In the genomic region with DNA sequence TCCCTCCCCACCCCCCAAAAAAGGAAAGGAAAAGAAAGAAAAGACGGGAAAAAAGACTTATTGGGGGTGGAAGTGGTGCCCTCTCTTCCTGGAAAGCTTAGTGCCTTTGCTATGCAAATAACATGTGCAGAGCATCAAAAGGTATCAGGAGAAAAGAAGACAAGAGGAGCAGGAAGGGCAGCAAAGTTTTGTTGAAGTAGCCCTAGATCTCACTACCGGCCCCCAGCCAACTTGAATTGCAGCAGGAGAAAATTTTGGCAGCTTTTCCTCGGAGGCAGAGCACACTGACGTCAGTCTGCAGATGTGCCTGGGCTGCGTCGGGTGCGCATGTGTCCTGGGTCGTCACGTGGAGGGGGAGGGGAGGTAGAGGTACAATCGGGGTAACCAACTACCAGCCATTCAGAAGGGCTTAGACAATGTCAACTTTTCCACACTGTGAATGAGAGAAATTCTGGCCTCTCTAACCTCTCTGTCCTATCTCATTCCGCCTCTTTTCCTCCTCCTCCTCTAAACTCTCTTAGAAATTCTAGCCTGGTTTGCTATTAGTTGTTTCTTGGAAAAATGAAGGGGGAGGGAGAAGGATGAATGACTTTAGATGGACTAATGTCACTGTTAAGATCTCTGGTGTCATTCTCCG, we compare ENCODE assay signal across 1 cellular context.
TF ChIP-seq lines count a peak whose summit lies in the region.

ADAMTS6 (minus strand) TSS at position 286 of the 637 bp plus-strand sequence. CDS start 8,247 bp downstream, outside the sequence.

TF ChIP-seq in HepG2, 621 proteins besides CTCF, POLR2A, EP300 and RAD21 (continued from another document):
- TF ChIP-seq, protein P1, sequence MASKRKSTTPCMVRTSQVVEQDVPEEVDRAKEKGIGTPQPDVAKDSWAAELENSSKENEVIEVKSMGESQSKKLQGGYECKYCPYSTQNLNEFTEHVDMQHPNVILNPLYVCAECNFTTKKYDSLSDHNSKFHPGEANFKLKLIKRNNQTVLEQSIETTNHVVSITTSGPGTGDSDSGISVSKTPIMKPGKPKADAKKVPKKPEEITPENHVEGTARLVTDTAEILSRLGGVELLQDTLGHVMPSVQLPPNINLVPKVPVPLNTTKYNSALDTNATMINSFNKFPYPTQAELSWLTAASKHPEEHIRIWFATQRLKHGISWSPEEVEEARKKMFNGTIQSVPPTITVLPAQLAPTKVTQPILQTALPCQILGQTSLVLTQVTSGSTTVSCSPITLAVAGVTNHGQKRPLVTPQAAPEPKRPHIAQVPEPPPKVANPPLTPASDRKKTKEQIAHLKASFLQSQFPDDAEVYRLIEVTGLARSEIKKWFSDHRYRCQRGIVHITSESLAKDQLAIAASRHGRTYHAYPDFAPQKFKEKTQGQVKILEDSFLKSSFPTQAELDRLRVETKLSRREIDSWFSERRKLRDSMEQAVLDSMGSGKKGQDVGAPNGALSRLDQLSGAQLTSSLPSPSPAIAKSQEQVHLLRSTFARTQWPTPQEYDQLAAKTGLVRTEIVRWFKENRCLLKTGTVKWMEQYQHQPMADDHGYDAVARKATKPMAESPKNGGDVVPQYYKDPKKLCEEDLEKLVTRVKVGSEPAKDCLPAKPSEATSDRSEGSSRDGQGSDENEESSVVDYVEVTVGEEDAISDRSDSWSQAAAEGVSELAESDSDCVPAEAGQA (IDR thresholded peaks at IDR 0.05; ENCODE audit: low read depth), result 0 out of 2 replicates have a peak, but pooled peaks have one; percentile 22
- TF ChIP-seq, protein P1 (CRISPR knock-in tag; IDR thresholded peaks at IDR 0.05; ENCODE audit: borderline replicate concordance), result no peak
- TF ChIP-seq ZNF766 (CRISPR knock-in tag; IDR thresholded peaks at IDR 0.05; ENCODE audit: borderline replicate concordance) (no peak), RBAK (CRISPR knock-in tag; IDR thresholded peaks at IDR 0.05) (no peak), ZNF552 (CRISPR knock-in tag; IDR thresholded peaks at IDR 0.05; ENCODE audit: borderline replicate concordance) (no peak)
- TF ChIP-seq, protein P2, sequence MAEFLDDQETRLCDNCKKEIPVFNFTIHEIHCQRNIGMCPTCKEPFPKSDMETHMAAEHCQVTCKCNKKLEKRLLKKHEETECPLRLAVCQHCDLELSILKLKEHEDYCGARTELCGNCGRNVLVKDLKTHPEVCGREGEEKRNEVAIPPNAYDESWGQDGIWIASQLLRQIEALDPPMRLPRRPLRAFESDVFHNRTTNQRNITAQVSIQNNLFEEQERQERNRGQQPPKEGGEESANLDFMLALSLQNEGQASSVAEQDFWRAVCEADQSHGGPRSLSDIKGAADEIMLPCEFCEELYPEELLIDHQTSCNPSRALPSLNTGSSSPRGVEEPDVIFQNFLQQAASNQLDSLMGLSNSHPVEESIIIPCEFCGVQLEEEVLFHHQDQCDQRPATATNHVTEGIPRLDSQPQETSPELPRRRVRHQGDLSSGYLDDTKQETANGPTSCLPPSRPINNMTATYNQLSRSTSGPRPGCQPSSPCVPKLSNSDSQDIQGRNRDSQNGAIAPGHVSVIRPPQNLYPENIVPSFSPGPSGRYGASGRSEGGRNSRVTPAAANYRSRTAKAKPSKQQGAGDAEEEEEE (CRISPR knock-in tag; IDR thresholded peaks at IDR 0.05; ENCODE audit: borderline replicate concordance), result no peak
TF ChIP-seq in HepG2: peak in this region for 47.
